1 cellular context compared by ENCODE assay signal in the genomic region with DNA sequence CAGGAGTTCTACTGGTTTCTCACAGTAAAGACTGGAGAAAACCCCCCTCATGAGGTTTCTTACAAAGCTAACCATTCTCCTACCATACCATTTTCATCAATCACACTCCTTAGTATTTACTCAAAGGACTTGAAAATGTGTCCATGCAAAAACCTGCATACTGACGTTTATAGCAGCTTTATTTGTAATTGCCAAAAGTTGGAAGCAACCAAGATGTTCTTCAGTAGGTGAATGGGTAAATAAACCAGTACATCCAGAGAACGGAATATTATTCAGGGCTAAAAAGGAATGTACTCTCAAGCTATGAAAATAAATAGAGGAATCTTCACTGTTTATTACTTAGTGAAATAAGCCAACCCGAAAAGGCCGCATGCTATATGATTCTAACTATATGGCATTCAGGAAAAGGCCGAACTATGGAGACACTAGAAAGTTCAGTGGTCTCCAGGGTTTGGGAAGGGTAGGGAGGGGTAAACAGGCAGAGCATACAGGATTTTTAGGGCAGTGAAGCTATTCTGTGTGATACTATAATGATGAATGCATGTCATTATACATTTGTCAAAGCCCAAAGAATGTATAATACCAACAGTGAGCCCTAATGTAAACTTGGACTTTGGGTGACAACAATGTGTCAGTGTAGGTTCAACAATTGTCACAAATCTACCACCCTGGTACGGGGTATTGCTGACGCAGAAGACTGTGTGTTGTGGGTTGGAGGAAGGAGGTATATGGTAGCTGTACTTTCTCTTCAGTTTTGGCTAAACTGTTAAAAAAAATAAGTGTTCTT.
TF ChIP-seq lines count a peak whose summit lies in the region.

No MANE protein-coding gene starts in this region.

TF ChIP-seq in HepG2, 621 proteins besides CTCF, POLR2A, EP300 and RAD21 (continued from another document and continues in another):
- TF ChIP-seq, protein P1, sequence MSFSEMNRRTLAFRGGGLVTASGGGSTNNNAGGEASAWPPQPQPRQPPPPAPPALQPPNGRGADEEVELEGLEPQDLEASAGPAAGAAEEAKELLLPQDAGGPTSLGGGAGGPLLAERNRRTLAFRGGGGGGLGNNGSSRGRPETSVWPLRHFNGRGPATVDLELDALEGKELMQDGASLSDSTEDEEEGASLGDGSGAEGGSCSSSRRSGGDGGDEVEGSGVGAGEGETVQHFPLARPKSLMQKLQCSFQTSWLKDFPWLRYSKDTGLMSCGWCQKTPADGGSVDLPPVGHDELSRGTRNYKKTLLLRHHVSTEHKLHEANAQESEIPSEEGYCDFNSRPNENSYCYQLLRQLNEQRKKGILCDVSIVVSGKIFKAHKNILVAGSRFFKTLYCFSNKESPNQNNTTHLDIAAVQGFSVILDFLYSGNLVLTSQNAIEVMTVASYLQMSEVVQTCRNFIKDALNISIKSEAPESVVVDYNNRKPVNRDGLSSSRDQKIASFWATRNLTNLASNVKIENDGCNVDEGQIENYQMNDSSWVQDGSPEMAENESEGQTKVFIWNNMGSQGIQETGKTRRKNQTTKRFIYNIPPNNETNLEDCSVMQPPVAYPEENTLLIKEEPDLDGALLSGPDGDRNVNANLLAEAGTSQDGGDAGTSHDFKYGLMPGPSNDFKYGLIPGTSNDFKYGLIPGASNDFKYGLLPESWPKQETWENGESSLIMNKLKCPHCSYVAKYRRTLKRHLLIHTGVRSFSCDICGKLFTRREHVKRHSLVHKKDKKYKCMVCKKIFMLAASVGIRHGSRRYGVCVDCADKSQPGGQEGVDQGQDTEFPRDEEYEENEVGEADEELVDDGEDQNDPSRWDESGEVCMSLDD (CRISPR knock-in tag; IDR thresholded peaks at IDR 0.05; ENCODE audit: borderline replicate concordance): no peak
- TF ChIP-seq HOXA3 (CRISPR knock-in tag; IDR thresholded peaks at IDR 0.05): peak; percentile 67
- TF ChIP-seq KLF16 (CRISPR knock-in tag; IDR thresholded peaks at IDR 0.05): no peak
- TF ChIP-seq CBX5 (CRISPR knock-in tag; IDR thresholded peaks at IDR 0.05; ENCODE audit: borderline replicate concordance): no peak
- TF ChIP-seq, protein P2, sequence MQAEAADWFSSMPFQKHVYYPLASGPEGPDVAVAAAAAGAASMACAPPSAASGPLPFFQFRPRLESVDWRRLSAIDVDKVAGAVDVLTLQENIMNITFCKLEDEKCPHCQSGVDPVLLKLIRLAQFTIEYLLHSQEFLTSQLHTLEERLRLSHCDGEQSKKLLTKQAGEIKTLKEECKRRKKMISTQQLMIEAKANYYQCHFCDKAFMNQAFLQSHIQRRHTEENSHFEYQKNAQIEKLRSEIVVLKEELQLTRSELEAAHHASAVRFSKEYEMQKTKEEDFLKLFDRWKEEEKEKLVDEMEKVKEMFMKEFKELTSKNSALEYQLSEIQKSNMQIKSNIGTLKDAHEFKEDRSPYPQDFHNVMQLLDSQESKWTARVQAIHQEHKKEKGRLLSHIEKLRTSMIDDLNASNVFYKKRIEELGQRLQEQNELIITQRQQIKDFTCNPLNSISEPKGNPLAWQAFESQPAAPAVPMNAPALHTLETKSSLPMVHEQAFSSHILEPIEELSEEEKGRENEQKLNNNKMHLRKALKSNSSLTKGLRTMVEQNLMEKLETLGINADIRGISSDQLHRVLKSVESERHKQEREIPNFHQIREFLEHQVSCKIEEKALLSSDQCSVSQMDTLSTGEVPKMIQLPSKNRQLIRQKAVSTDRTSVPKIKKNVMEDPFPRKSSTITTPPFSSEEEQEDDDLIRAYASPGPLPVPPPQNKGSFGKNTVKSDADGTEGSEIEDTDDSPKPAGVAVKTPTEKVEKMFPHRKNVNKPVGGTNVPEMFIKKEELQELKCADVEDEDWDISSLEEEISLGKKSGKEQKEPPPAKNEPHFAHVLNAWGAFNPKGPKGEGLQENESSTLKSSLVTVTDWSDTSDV (CRISPR knock-in tag; IDR thresholded peaks at IDR 0.05): no peak
- TF ChIP-seq, protein P3, sequence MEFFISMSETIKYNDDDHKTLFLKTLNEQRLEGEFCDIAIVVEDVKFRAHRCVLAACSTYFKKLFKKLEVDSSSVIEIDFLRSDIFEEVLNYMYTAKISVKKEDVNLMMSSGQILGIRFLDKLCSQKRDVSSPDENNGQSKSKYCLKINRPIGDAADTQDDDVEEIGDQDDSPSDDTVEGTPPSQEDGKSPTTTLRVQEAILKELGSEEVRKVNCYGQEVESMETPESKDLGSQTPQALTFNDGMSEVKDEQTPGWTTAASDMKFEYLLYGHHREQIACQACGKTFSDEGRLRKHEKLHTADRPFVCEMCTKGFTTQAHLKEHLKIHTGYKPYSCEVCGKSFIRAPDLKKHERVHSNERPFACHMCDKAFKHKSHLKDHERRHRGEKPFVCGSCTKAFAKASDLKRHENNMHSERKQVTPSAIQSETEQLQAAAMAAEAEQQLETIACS (CRISPR knock-in tag; IDR thresholded peaks at IDR 0.05): no peak
- no peak for TF ChIP-seq ZFP90 (CRISPR knock-in tag; IDR thresholded peaks at IDR 0.05; ENCODE audit: borderline replicate concordance)
- no peak for TF ChIP-seq KDM3A (CRISPR knock-in tag; IDR thresholded peaks at IDR 0.05; ENCODE audit: low read depth)
- TF ChIP-seq KLF11 (CRISPR knock-in tag; IDR thresholded peaks at IDR 0.05): peak; percentile 75; the same call in 1 of the 2 replicates
- no peak for TF ChIP-seq ZNF678 (CRISPR knock-in tag; IDR thresholded peaks at IDR 0.05)
- peak; percentile 82 for TF ChIP-seq ZBTB21 (CRISPR knock-in tag; IDR thresholded peaks at IDR 0.05)
- TF ChIP-seq FOXO1 (CRISPR knock-in tag; IDR thresholded peaks at IDR 0.05): peak; percentile 55; the same call in 1 of the 2 replicates
- TF ChIP-seq ZNF780A (CRISPR knock-in tag; IDR thresholded peaks at IDR 0.05): no peak
- TF ChIP-seq, protein P4, sequence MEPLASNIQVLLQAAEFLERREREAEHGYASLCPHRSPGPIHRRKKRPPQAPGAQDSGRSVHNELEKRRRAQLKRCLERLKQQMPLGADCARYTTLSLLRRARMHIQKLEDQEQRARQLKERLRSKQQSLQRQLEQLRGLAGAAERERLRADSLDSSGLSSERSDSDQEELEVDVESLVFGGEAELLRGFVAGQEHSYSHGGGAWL (CRISPR knock-in tag; IDR thresholded peaks at IDR 0.05): no peak
- TF ChIP-seq, protein P5, sequence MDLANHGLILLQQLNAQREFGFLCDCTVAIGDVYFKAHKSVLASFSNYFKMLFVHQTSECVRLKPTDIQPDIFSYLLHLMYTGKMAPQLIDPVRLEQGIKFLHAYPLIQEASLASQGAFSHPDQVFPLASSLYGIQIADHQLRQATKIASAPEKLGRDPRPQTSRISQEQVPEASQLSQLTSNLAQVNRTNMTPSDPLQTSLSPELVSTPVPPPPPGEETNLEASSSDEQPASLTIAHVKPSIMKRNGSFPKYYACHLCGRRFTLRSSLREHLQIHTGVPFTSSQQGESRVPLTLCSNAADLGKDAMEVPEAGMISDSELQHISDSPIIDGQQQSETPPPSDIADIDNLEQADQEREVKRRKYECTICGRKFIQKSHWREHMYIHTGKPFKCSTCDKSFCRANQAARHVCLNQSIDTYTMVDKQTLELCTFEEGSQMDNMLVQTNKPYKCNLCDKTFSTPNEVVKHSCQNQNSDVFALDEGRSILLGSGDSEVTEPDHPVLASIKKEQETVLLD (CRISPR knock-in tag; IDR thresholded peaks at IDR 0.05; ENCODE audit: low read depth): no peak
- no peak; the same call in 1 of the 2 replicates for TF ChIP-seq TGIF2 (CRISPR knock-in tag; IDR thresholded peaks at IDR 0.05)
- TF ChIP-seq SAP130 (CRISPR knock-in tag; IDR thresholded peaks at IDR 0.05; ENCODE audit: low read depth): peak; percentile 86
- TF ChIP-seq, protein P6, sequence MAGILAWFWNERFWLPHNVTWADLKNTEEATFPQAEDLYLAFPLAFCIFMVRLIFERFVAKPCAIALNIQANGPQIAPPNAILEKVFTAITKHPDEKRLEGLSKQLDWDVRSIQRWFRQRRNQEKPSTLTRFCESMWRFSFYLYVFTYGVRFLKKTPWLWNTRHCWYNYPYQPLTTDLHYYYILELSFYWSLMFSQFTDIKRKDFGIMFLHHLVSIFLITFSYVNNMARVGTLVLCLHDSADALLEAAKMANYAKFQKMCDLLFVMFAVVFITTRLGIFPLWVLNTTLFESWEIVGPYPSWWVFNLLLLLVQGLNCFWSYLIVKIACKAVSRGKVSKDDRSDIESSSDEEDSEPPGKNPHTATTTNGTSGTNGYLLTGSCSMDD (CRISPR knock-in tag; IDR thresholded peaks at IDR 0.05): no peak
- TF ChIP-seq SKI (IDR thresholded peaks at IDR 0.05; ENCODE audit: partially characterized antibody): peak; percentile 41
- TF ChIP-seq ZSCAN29 (CRISPR knock-in tag; conservative IDR thresholded peaks at IDR 0.05): no peak
- TF ChIP-seq, protein P7, sequence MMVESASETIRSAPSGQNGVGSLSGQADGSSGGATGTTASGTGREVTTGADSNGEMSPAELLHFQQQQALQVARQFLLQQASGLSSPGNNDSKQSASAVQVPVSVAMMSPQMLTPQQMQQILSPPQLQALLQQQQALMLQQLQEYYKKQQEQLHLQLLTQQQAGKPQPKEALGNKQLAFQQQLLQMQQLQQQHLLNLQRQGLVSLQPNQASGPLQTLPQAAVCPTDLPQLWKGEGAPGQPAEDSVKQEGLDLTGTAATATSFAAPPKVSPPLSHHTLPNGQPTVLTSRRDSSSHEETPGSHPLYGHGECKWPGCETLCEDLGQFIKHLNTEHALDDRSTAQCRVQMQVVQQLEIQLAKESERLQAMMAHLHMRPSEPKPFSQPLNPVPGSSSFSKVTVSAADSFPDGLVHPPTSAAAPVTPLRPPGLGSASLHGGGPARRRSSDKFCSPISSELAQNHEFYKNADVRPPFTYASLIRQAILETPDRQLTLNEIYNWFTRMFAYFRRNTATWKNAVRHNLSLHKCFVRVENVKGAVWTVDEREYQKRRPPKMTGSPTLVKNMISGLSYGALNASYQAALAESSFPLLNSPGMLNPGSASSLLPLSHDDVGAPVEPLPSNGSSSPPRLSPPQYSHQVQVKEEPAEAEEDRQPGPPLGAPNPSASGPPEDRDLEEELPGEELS (CRISPR knock-in tag; IDR thresholded peaks at IDR 0.05): peak; percentile 51; the same call in 1 of the 2 replicates
- TF ChIP-seq ETV5 (CRISPR knock-in tag; IDR thresholded peaks at IDR 0.05; ENCODE audit: borderline replicate concordance): peak; percentile 29; the same call in 1 of the 2 replicates
- TF ChIP-seq, protein P8, sequence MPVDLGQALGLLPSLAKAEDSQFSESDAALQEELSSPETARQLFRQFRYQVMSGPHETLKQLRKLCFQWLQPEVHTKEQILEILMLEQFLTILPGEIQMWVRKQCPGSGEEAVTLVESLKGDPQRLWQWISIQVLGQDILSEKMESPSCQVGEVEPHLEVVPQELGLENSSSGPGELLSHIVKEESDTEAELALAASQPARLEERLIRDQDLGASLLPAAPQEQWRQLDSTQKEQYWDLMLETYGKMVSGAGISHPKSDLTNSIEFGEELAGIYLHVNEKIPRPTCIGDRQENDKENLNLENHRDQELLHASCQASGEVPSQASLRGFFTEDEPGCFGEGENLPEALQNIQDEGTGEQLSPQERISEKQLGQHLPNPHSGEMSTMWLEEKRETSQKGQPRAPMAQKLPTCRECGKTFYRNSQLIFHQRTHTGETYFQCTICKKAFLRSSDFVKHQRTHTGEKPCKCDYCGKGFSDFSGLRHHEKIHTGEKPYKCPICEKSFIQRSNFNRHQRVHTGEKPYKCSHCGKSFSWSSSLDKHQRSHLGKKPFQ (CRISPR knock-in tag; IDR thresholded peaks at IDR 0.05; ENCODE audit: insufficient replicate concordance): no peak
- TF ChIP-seq PAWR (CRISPR knock-in tag; IDR thresholded peaks at IDR 0.05; ENCODE audit: borderline replicate concordance): no peak
- TF ChIP-seq CREM (IDR thresholded peaks at IDR 0.05): peak; percentile 40; the same call in 1 of the 2 replicates
- no peak for TF ChIP-seq CREM (CRISPR knock-in tag; IDR thresholded peaks at IDR 0.05)
- no peak for TF ChIP-seq TOPORS (CRISPR knock-in tag; IDR thresholded peaks at IDR 0.05)
- TF ChIP-seq ZNF24 (IDR thresholded peaks at IDR 0.05): no peak
- no peak for TF ChIP-seq YEATS2 (CRISPR knock-in tag; IDR thresholded peaks at IDR 0.05; ENCODE audit: borderline replicate concordance)
- TF ChIP-seq, protein P9, sequence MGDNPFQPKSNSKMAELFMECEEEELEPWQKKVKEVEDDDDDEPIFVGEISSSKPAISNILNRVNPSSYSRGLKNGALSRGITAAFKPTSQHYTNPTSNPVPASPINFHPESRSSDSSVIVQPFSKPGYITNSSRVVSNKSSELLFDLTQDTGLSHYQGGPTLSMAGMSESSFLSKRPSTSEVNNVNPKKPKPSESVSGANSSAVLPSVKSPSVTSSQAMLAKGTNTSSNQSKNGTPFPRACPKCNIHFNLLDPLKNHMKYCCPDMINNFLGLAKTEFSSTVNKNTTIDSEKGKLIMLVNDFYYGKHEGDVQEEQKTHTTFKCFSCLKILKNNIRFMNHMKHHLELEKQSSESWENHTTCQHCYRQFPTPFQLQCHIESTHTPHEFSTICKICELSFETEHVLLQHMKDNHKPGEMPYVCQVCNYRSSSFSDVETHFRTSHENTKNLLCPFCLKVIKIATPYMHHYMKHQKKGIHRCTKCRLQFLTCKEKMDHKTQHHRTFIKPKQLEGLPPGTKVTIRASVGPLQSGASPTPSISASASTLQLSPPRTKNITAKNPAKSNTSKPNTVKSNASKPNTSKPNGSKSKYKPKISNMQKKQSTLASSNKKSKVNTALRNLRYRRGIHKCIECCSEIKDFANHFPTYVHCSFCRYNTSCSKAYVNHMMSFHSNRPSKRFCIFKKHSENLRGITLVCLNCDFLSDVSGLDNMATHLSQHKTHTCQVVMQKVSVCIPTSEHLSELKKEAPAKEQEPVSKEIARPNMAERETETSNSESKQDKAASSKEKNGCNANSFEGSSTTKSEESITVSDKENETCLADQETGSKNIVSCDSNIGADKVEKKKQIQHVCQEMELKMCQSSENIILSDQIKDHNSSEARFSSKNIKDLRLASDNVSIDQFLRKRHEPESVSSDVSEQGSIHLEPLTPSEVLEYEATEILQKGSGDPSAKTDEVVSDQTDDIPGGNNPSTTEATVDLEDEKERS (CRISPR knock-in tag; IDR thresholded peaks at IDR 0.05): peak; percentile 55; the same call in 1 of the 2 replicates
- 0 out of 2 replicates have a peak, but pooled peaks have one; percentile 61 for TF ChIP-seq ZNF557 (CRISPR knock-in tag; IDR thresholded peaks at IDR 0.05)
- TF ChIP-seq, protein P10, sequence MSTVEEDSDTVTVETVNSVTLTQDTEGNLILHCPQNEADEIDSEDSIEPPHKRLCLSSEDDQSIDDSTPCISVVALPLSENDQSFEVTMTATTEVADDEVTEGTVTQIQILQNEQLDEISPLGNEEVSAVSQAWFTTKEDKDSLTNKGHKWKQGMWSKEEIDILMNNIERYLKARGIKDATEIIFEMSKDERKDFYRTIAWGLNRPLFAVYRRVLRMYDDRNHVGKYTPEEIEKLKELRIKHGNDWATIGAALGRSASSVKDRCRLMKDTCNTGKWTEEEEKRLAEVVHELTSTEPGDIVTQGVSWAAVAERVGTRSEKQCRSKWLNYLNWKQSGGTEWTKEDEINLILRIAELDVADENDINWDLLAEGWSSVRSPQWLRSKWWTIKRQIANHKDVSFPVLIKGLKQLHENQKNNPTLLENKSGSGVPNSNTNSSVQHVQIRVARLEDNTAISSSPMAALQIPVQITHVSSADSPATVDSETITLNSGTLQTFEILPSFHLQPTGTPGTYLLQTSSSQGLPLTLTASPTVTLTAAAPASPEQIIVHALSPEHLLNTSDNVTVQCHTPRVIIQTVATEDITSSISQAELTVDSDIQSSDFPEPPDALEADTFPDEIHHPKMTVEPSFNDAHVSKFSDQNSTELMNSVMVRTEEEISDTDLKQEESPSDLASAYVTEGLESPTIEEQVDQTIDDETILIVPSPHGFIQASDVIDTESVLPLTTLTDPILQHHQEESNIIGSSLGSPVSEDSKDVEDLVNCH (CRISPR knock-in tag; IDR thresholded peaks at IDR 0.05): no peak
- no peak for TF ChIP-seq DNMT1 (CRISPR knock-in tag; IDR thresholded peaks at IDR 0.05)
- TF ChIP-seq ZSCAN21 (CRISPR knock-in tag; IDR thresholded peaks at IDR 0.05; ENCODE audit: borderline replicate concordance): no peak
- no peak for TF ChIP-seq TAF1 (CRISPR knock-in tag; IDR thresholded peaks at IDR 0.05)
- peak; percentile 47; the same call in 1 of the 2 replicates for TF ChIP-seq ERF (CRISPR knock-in tag; IDR thresholded peaks at IDR 0.05)
- TF ChIP-seq ZNF891 (CRISPR knock-in tag; IDR thresholded peaks at IDR 0.05): no peak
- peak; percentile 58 for TF ChIP-seq MAFF (IDR thresholded peaks at IDR 0.05; ENCODE audit: low read depth, low read length)
- no peak for TF ChIP-seq ASH2L (IDR thresholded peaks at IDR 0.05; ENCODE audit: insufficient read length, low read depth, low read length)
